In the genomic region with DNA sequence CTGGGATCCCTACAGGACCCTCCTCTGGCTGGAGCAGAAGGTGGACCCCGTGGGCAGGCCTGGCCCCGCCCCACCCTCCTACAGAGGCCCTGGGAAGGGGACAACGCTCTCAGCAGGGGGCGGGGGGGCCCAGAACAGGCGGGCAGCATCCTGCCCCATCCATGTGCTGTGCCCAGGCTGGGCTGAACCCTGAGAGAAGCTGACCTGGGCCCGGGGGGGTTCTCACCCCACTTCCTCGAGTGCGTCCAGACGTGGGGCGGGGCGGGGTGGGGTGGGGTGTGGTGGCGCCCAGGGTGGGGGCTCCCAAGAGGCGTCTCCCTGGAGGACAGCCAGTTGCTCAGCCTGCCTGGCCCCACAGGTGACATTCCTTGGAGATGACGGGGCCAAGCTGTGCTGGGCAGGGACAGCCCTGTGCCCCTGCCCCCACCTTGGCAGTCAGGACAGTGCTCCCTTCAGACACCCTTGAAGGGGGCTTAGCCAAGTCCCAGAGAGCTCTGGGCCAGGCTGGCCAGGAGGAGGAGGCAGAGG, we compare ENCODE assay signal across 8 cellular contexts. TPM values are rescaled to one million over a fixed set of nuclear protein-coding genes. Genes with fewer than 3 reads are reported as not detected.
DNase-seq lines count a peak whose midpoint lies in the region; ATAC-seq, FAIRE-seq and TF ChIP-seq lines count a peak whose summit lies in the region.

No MANE protein-coding gene starts in this region.

- peak overlapping the region; percentile 91 to 96 (median 94) for H3K4me3 Mint-ChIP-seq in CD4-positive, CD25-positive, alpha-beta regulatory T cell
- H3K4me3 Mint-ChIP-seq in activated CD8-positive, alpha-beta T cell treated with anti-CD3 and anti-CD28 coated beads for 36 hours: peak overlapping the region; percentile 96

- peak in 1 of 2 donors; percentile 2 for ATAC-seq in CD4-positive, CD25-positive, alpha-beta regulatory T cell (ENCODE audit: low read depth in 2 of 2)
- ATAC-seq in activated CD8-positive, alpha-beta T cell treated with anti-CD3 and anti-CD28 coated beads for 36 hours: peak; percentile 22
- no peak for ATAC-seq in HG03342 (IDR thresholded peaks at IDR 0.05; ENCODE audit: unreplicated experiment)

- FAIRE-seq in H54 (lab: Jason Lieb, UNC) (no peak), kidney (lab: Jason Lieb, UNC) (no peak)

- no peaks in the 10 kb centered on the region for H3K27me3 Mint-ChIP-seq in CD4-positive, CD25-positive, alpha-beta regulatory T cell
- H3K27me3 Mint-ChIP-seq in activated CD8-positive, alpha-beta T cell treated with anti-CD3 and anti-CD28 coated beads for 36 hours: no peaks in the 10 kb centered on the region

- POLR2A ChIA-PET in activated CD8-positive, alpha-beta T cell treated with anti-CD3 and anti-CD28 coated beads for 36 hours (lab: Charles Lee): interaction anchor here (0.6 to 4.2 kb wide), 12 partner anchors 8 to 80 kb away, joined by 3 to 39 read pairs (median 4); a partner anchor contains a TSS

- H3K9me3 Mint-ChIP-seq in CD4-positive, CD25-positive, alpha-beta regulatory T cell: no peaks in the 10 kb centered on the region
- H3K9me3 Mint-ChIP-seq in activated CD8-positive, alpha-beta T cell treated with anti-CD3 and anti-CD28 coated beads for 36 hours: no peaks in the 10 kb centered on the region

- WGBS in testis, 2 donors: 65 to 73% methylated on average over 3 to 14 of the region's 14 CpGs

- peak in 1 of 3 donors; percentile 54 for DNase-seq in CD4-positive, CD25-positive, alpha-beta regulatory T cell
- DNase-seq in H54 (ENCODE audit: insufficient read length, low spot score) (peak; percentile 90), kidney (peak; percentile 95), testis (no peak), NCI-H146 treated with DMSO at 0.1 percent for 48 hours (lab: John Stamatoyannopoulos, UW; ENCODE audit: unreplicated experiment) (no peak), NCI-H82 treated with DMSO at 0.1 percent for 48 hours (lab: John Stamatoyannopoulos, UW; ENCODE audit: unreplicated experiment) (no peak)
- peak; percentile 60 for DNase-seq in activated CD8-positive, alpha-beta T cell treated with anti-CD3 and anti-CD28 coated beads for 36 hours

- intact Hi-C loops in activated CD8-positive, alpha-beta T cell treated with anti-CD3 and anti-CD28 coated beads for 36 hours (cut with micrococcal nuclease): no loop called here
- intact Hi-C loops in kidney (cut with DNase I): no loop called here
- intact Hi-C loops in testis (cut with DNase I; ENCODE audit: low total_unique reads): loop anchor here (10.0 kb wide), 1 partner anchor 70 kb away; a partner anchor contains a TSS

- peak overlapping the region; percentile 41 for H3K4me3 ChIP-seq in CD4-positive, CD25-positive, alpha-beta regulatory T cell (ENCODE audit: low read depth, low read length)
- H3K4me3 ChIP-seq in kidney (ENCODE audit: low read length in 2 of 2): no peak overlapping the region
- H3K4me3 ChIP-seq in testis: no peak overlapping the region

- peak overlapping the region; percentile 91 for H3K27ac ChIP-seq in CD4-positive, CD25-positive, alpha-beta regulatory T cell (ENCODE audit: insufficient read depth, low read length, poor library complexity, severe bottlenecking)
- H3K27ac ChIP-seq in kidney (ENCODE audit: low read depth in 2 of 2, low read length in 2 of 2) (peak overlapping the region; percentile 82 to 86), testis (peak overlapping the region; percentile 55 to 64)

- peaks cover 11% of the 10 kb centered on the region for H3K36me3 Mint-ChIP-seq in CD4-positive, CD25-positive, alpha-beta regulatory T cell
- peaks cover 22% of the 10 kb centered on the region for H3K36me3 Mint-ChIP-seq in activated CD8-positive, alpha-beta T cell treated with anti-CD3 and anti-CD28 coated beads for 36 hours (ENCODE audit: low read depth)

- CTCF ChIA-PET in activated CD8-positive, alpha-beta T cell treated with anti-CD3 and anti-CD28 coated beads for 36 hours (lab: Charles Lee): interaction anchor here (0.6 to 8.5 kb wide), 9 partner anchors 11 to 363 kb away, joined by 3 to 105 read pairs (median 7); a partner anchor contains a TSS

- H3K9ac ChIP-seq in kidney (ENCODE audit: low read length in 2 of 2): peak overlapping the region; percentile 24 to 69

- no peaks in the 10 kb centered on the region for H3K27me3 ChIP-seq in CD4-positive, CD25-positive, alpha-beta regulatory T cell (ENCODE audit: control insufficient read depth, insufficient read depth, low read length)
- H3K27me3 ChIP-seq in testis: no peaks in the 10 kb centered on the region

- no peak for TF ChIP-seq CTCF in activated CD8-positive, alpha-beta T cell treated with anti-CD3 and anti-CD28 coated beads for 36 hours (IDR thresholded peaks at IDR 0.05)
- no peak for TF ChIP-seq CTCF in kidney (IDR thresholded peaks at IDR 0.05; ENCODE audit: borderline replicate concordance, extremely low read depth, insufficient read depth)
- no peak for TF ChIP-seq CTCF in testis (IDR thresholded peaks at IDR 0.05)

- peak overlapping the region in 2 of 3 donors; percentile 91 to 98 for H3K27ac Mint-ChIP-seq in CD4-positive, CD25-positive, alpha-beta regulatory T cell
- peak overlapping the region; percentile 97 for H3K27ac Mint-ChIP-seq in activated CD8-positive, alpha-beta T cell treated with anti-CD3 and anti-CD28 coated beads for 36 hours

- TF ChIP-seq POLR2A in H54 (IDR thresholded peaks at IDR 0.05; ENCODE audit: low read depth, low read length) (no peak), testis (IDR thresholded peaks at IDR 0.05) (no peak)

- peaks cover 54% of the 10 kb centered on the region for H3K36me3 ChIP-seq in CD4-positive, CD25-positive, alpha-beta regulatory T cell (ENCODE audit: control insufficient read depth, insufficient read depth, low read length)
- peaks cover 26 to 35% of the 10 kb centered on the region in 2 donors for H3K36me3 ChIP-seq in kidney (ENCODE audit: control insufficient read depth in 1 of 2, insufficient read depth in 2 of 2, low read length in 2 of 2)
- no peaks in the 10 kb centered on the region for H3K36me3 ChIP-seq in testis (ENCODE audit: low read depth, missing control alignments)

- no peaks in the 10 kb centered on the region for H3K9me3 ChIP-seq in CD4-positive, CD25-positive, alpha-beta regulatory T cell (ENCODE audit: control insufficient read depth in 2 of 2, low read length in 2 of 2)
- H3K9me3 ChIP-seq in kidney (ENCODE audit: control insufficient read depth in 1 of 2, low read length in 2 of 2) (no peaks in the 10 kb centered on the region), testis (no peaks in the 10 kb centered on the region)

- peaks cover 43% of the 10 kb centered on the region for H3K4me1 ChIP-seq in CD4-positive, CD25-positive, alpha-beta regulatory T cell (ENCODE audit: control insufficient read depth, insufficient read depth, low read length, poor library complexity, severe bottlenecking)
- peaks cover 16 to 35% of the 10 kb centered on the region in 2 donors for H3K4me1 ChIP-seq in kidney (ENCODE audit: control insufficient read depth in 1 of 2, insufficient read depth in 1 of 2, low read depth in 1 of 2, low read length in 2 of 2)
- H3K4me1 ChIP-seq in testis: peaks cover 36% of the 10 kb centered on the region

- peaks cover 3 to 37% (median 10%) of the 10 kb centered on the region in 4 donors for H3K4me1 Mint-ChIP-seq in CD4-positive, CD25-positive, alpha-beta regulatory T cell
- peaks cover 31% of the 10 kb centered on the region for H3K4me1 Mint-ChIP-seq in activated CD8-positive, alpha-beta T cell treated with anti-CD3 and anti-CD28 coated beads for 36 hours (ENCODE audit: low read depth)

RNA-seq across cellular contexts. Expression of a gene that starts 0.4 kb away (rescaled TPM):
- total RNA-seq in CD4-positive, CD25-positive, alpha-beta regulatory T cell: 149 TPM
- 10 to 100 TPM; 41.6 to 51.7 (median 45.0) TPM for polyA plus RNA-seq in CD4-positive, CD25-positive, alpha-beta regulatory T cell
- total RNA-seq in activated CD8-positive, alpha-beta T cell treated with anti-CD3 and anti-CD28 coated beads for 36 hours: 100 to 1,000 TPM; 136 to 144 TPM
- total RNA-seq in kidney (26.1 TPM), testis (10 to 100 TPM; 15.0 to 20.4 TPM)
- polyA plus RNA-seq in kidney (ENCODE audit: insufficient read depth, low read depth, low replicate concordance) (3.8 TPM), testis (ENCODE audit: insufficient read depth, low read depth, low replicate concordance) (10.2 TPM)

RNA-seq across cellular contexts. Expression of a gene that starts 10.5 kb away (rescaled TPM):
- total RNA-seq in CD4-positive, CD25-positive, alpha-beta regulatory T cell: 118 TPM
- 100 to 1,000 TPM in 1 of 4 donors, 10 to 100 TPM in 3; 77.7 to 112 (median 91.2) TPM for polyA plus RNA-seq in CD4-positive, CD25-positive, alpha-beta regulatory T cell
- 10 to 100 TPM; 54.4 to 58.5 TPM for total RNA-seq in activated CD8-positive, alpha-beta T cell treated with anti-CD3 and anti-CD28 coated beads for 36 hours
- total RNA-seq in kidney (135 TPM), testis (100 to 1,000 TPM in 1 of 2 donors, 10 to 100 TPM in 1; 96.1 to 127 TPM)
- polyA plus RNA-seq in kidney (ENCODE audit: insufficient read depth, low read depth, low replicate concordance) (151 TPM), testis (ENCODE audit: insufficient read depth, low read depth, low replicate concordance) (217 TPM)

RNA-seq across cellular contexts. Expression of a gene that starts 33.8 kb away (rescaled TPM):
- total RNA-seq in CD4-positive, CD25-positive, alpha-beta regulatory T cell: 3.6 TPM
- polyA plus RNA-seq in CD4-positive, CD25-positive, alpha-beta regulatory T cell: 10 to 100 TPM in 3 of 4 donors, 1 to 10 TPM in 1; 8.7 to 16.6 (median 15.8) TPM
- 10 to 100 TPM; 16.6 to 16.8 TPM for total RNA-seq in activated CD8-positive, alpha-beta T cell treated with anti-CD3 and anti-CD28 coated beads for 36 hours
- 118 TPM for total RNA-seq in kidney
- polyA plus RNA-seq in kidney (ENCODE audit: insufficient read depth, low read depth, low replicate concordance): 95.0 TPM
- 10 to 100 TPM; 43.5 to 48.6 TPM for total RNA-seq in testis
- polyA plus RNA-seq in testis (ENCODE audit: insufficient read depth, low read depth, low replicate concordance): 18.3 TPM

RNA-seq across cellular contexts. Expression of a gene that starts 52.2 kb away (rescaled TPM):
- 18.7 TPM for total RNA-seq in CD4-positive, CD25-positive, alpha-beta regulatory T cell
- 10 to 100 TPM; 16.9 to 24.3 (median 20.1) TPM for polyA plus RNA-seq in CD4-positive, CD25-positive, alpha-beta regulatory T cell
- total RNA-seq in activated CD8-positive, alpha-beta T cell treated with anti-CD3 and anti-CD28 coated beads for 36 hours: 10 to 100 TPM; 37.1 to 42.2 TPM
- total RNA-seq in kidney: 23.6 TPM
- 11.5 TPM for polyA plus RNA-seq in kidney (ENCODE audit: insufficient read depth, low read depth, low replicate concordance)
- total RNA-seq in testis: 10 to 100 TPM; 23.4 to 25.5 TPM
- polyA plus RNA-seq in testis (ENCODE audit: insufficient read depth, low read depth, low replicate concordance): 8.6 TPM

RNA-seq across cellular contexts. Expression of a gene that starts 60.0 kb away (rescaled TPM):
- total RNA-seq in CD4-positive, CD25-positive, alpha-beta regulatory T cell: 33.9 TPM
- polyA plus RNA-seq in CD4-positive, CD25-positive, alpha-beta regulatory T cell: 10 to 100 TPM; 15.3 to 24.5 (median 23.0) TPM
- total RNA-seq in activated CD8-positive, alpha-beta T cell treated with anti-CD3 and anti-CD28 coated beads for 36 hours: 10 to 100 TPM; 26.4 to 26.6 TPM
- total RNA-seq in kidney (35.5 TPM), testis (10 to 100 TPM; 57.2 to 76.0 TPM)
- polyA plus RNA-seq in kidney (ENCODE audit: insufficient read depth, low read depth, low replicate concordance) (12.0 TPM), testis (ENCODE audit: insufficient read depth, low read depth, low replicate concordance) (66.7 TPM)

Comparison
In these comparisons a context has a peak if more than half of its experiments do, and no peak if none do; other contexts are left out.
1. DNase-seq: peak in H54 (single experiment), activated CD8-positive, alpha-beta T cell treated with anti-CD3 and anti-CD28 coated beads for 36 hours (single experiment) and kidney (single experiment); none in testis (single experiment), NCI-H146 treated with DMSO at 0.1 percent for 48 hours (single experiment) and NCI-H82 treated with DMSO at 0.1 percent for 48 hours (single experiment).
2. Peak in every context shown above with its lines, with median percentiles within 50 percentile points of each other: H3K27ac ChIP-seq.